Comparison of ENCODE assay signal across 11 cellular contexts in genomic region chr20:47276251-47276650, GRCh38.
DNase-seq lines count a peak whose midpoint lies in the region; ATAC-seq and TF ChIP-seq lines count a peak whose summit lies in the region.
"Had no signal": no experiment of that assay in that cellular context is flagged by ENCODE, and none has a peak within 500 bp of the region (broad histone marks: within the 10 kb centered on the region; RNA-seq: fewer than 3 reads in every experiment).

No MANE protein-coding gene starts in this region.

- peaks cover 32% of the 10 kb centered on the region for H3K4me1 Mint-ChIP-seq in activated naive CD8-positive, alpha-beta T cell treated with anti-CD3 and anti-CD28 coated beads, Interleukin-2, amount 10 ng/mL, durations not matched to agents 7 days and 5 days

- H3K27me3 ChIP-seq in thyroid gland: no peaks in the 10 kb centered on the region

- POLR2A ChIA-PET in activated naive CD8-positive, alpha-beta T cell treated with anti-CD3 and anti-CD28 coated beads, Interleukin-2, amount 10 ng/mL, durations not matched to agents 7 days and 5 days (lab: Charles Lee): no interaction called here

- H3K4me1 ChIP-seq in mesodermal cell (ENCODE audit: control insufficient read depth, insufficient read depth, low read length, poor library complexity, severe bottlenecking): peaks cover 67% of the 10 kb centered on the region
- peaks cover 46 to 64% of the 10 kb centered on the region in 2 donors for H3K4me1 ChIP-seq in thyroid gland

- no peaks in the 10 kb centered on the region for H3K9me3 Mint-ChIP-seq in activated naive CD4-positive, alpha-beta T cell treated with anti-CD3 and anti-CD28 coated beads, Interleukin-2, amount 50 U/mL, for 72 hours
- H3K9me3 Mint-ChIP-seq in activated naive CD8-positive, alpha-beta T cell treated with anti-CD3 and anti-CD28 coated beads, Interleukin-2, amount 10 ng/mL, durations not matched to agents 7 days and 5 days: no peaks in the 10 kb centered on the region

- intact Hi-C loops in thyroid gland (cut with DNase I): no loop called here

- H3K27me3 Mint-ChIP-seq in activated naive CD8-positive, alpha-beta T cell treated with anti-CD3 and anti-CD28 coated beads, Interleukin-2, amount 10 ng/mL, durations not matched to agents 7 days and 5 days: no peaks in the 10 kb centered on the region

- peak overlapping the region; percentile 70 to 95 for H3K27ac Mint-ChIP-seq in activated naive CD4-positive, alpha-beta T cell treated with anti-CD3 and anti-CD28 coated beads, Interleukin-2, amount 50 U/mL, for 72 hours
- peak overlapping the region; percentile 26 for H3K27ac Mint-ChIP-seq in activated naive CD8-positive, alpha-beta T cell treated with anti-CD3 and anti-CD28 coated beads, Interleukin-2, amount 10 ng/mL, durations not matched to agents 7 days and 5 days

- no peak for ATAC-seq in activated naive CD4-positive, alpha-beta T cell treated with anti-CD3 and anti-CD28 coated beads, Interleukin-2, amount 50 U/mL, for 72 hours
- no peak for ATAC-seq in activated naive CD8-positive, alpha-beta T cell treated with anti-CD3 and anti-CD28 coated beads, Interleukin-2, amount 10 ng/mL, durations not matched to agents 7 days and 5 days (ENCODE audit: low read depth)

- no peak overlapping the region for H3K4me3 Mint-ChIP-seq in activated naive CD8-positive, alpha-beta T cell treated with anti-CD3 and anti-CD28 coated beads, Interleukin-2, amount 10 ng/mL, durations not matched to agents 7 days and 5 days

- peak overlapping the region; percentile 82 for H3K27ac ChIP-seq in mesodermal cell (ENCODE audit: low read depth, low read length, severe bottlenecking)
- H3K27ac ChIP-seq in thyroid gland: peak overlapping the region; percentile 72 to 82 (median 79)

- H3K9me3 ChIP-seq in mesodermal cell (ENCODE audit: control insufficient read depth, low read length) (no peaks in the 10 kb centered on the region), thyroid gland (no peaks in the 10 kb centered on the region)

- TF ChIP-seq POLR2A in thyroid gland (IDR thresholded peaks at IDR 0.05): no peak

- no peak for DNase-seq in activated naive CD4-positive, alpha-beta T cell treated with anti-CD3 and anti-CD28 coated beads, Interleukin-2, amount 50 U/mL, for 72 hours (ENCODE audit: low spot score in 2 of 2)
- DNase-seq in activated naive CD4-positive, alpha-beta T cell (lab: John Stamatoyannopoulos, UW): no peak
- DNase-seq in activated naive CD8-positive, alpha-beta T cell treated with anti-CD3 and anti-CD28 coated beads, Interleukin-2, amount 10 ng/mL, durations not matched to agents 7 days and 5 days: no peak
- no peak for DNase-seq in thyroid gland
- DNase-seq in stimulated activated CD4-positive, alpha-beta T cell treated with anti-CD3 and anti-CD28 coated beads, Interleukin-12 subunit alpha, Interleukin-12 subunit beta, amount 100 ng/mL, for 4 hours: no peak
- no peak for DNase-seq in superior temporal gyrus (ENCODE audit: extremely low spot score)
- no peak for DNase-seq in H4 (ENCODE audit: low spot score)
- DNase-seq: activated CD8-positive, alpha-beta memory T cell treated with anti-CD3 and anti-CD28 coated beads, Interleukin-2, amount 50 U/mL, for 48 hours; erythroblast; retina had no signal

- peaks cover 83% of the 10 kb centered on the region for H3K36me3 ChIP-seq in mesodermal cell (ENCODE audit: control insufficient read depth, insufficient read depth, low read length)
- H3K36me3 ChIP-seq in thyroid gland: peaks cover 0 to 5% of the 10 kb centered on the region in 2 donors

- no peak for TF ChIP-seq CTCF in thyroid gland (IDR thresholded peaks at IDR 0.05)

- no peak overlapping the region for H3K4me3 ChIP-seq in mesodermal cell (ENCODE audit: extremely low read depth, insufficient read depth, low read length, poor library complexity, severe bottlenecking)
- no peak overlapping the region for H3K4me3 ChIP-seq in thyroid gland (replicated peaks in 1 of 3)

- peaks cover 6 to 28% of the 10 kb centered on the region in 2 donors for H3K36me3 Mint-ChIP-seq in activated naive CD4-positive, alpha-beta T cell treated with anti-CD3 and anti-CD28 coated beads, Interleukin-2, amount 50 U/mL, for 72 hours
- peaks cover 30% of the 10 kb centered on the region for H3K36me3 Mint-ChIP-seq in activated naive CD8-positive, alpha-beta T cell treated with anti-CD3 and anti-CD28 coated beads, Interleukin-2, amount 10 ng/mL, durations not matched to agents 7 days and 5 days

- 98% methylated on average over 18 to 20 of the region's 20 CpGs for WGBS in mesodermal cell (ENCODE audit: insufficient coverage in 2 of 2), 2 experiments
- 93 to 94% methylated on average over 20 of the region's 20 CpGs for WGBS in thyroid gland, 2 donors
